Comparison of ENCODE assay signal across 29 cellular contexts in genomic region chr17:35920229-35920628, GRCh38. TPM values are rescaled to one million over a fixed set of nuclear protein-coding genes. Genes with fewer than 3 reads are reported as not detected.
DNase-seq lines count a peak whose midpoint lies in the region; ATAC-seq, FAIRE-seq and TF ChIP-seq lines count a peak whose summit lies in the region.
"Had no signal": no experiment of that assay in that cellular context is flagged by ENCODE, and none has a peak within 500 bp of the region (broad histone marks: within the 10 kb centered on the region; RNA-seq: fewer than 3 reads in every experiment).

No MANE protein-coding gene starts in this region.

- H3K9me1 ChIP-seq in K562 (ENCODE audit: control insufficient read depth, insufficient read depth, low read length) = no peaks in the 10 kb centered on the region

- peak overlapping the region; percentile 88 for H3K27ac ChIP-seq in VCaP
- no peak overlapping the region; the same call in 2 of the 3 replicates for H3K27ac ChIP-seq in K562 (ENCODE audit: extremely low read depth, low read depth, low read length)
- H3K27ac ChIP-seq: A549, GM23248, RWPE1 had no signal

- DNase-seq in activated CD4-positive, alpha-beta memory T cell treated with anti-CD3 and anti-CD28 coated beads, Interleukin-2, amount 10 ng/mL, durations not matched to agents 7 days and 5 days = no peak
- DNase-seq in activated CD4-positive, alpha-beta memory T cell treated with anti-CD3 and anti-CD28 coated beads for 36 hours = no peak
- peak; percentile 64 for DNase-seq in OCI-M1 (lab: John Stamatoyannopoulos, UW)
- no peak for DNase-seq in K562 (ENCODE audit: extremely low read depth in 1 of 4, low spot score in 3 of 4)
- no peak for DNase-seq in AG20443 (ENCODE audit: low spot score)
- DNase-seq: C1 segment of cervical spinal cord; CD4-positive, alpha-beta memory T cell; COR-L47; GM23248; H9; Kasumi-1; NCI-H1092 treated with DMSO at 0.1 percent for 48 hours; NCI-H1436; NCI-H187; NCI-H2081 treated with DMSO at 0.1 percent for 48 hours; NCI-H2171; NCI-H226; NCI-H510A; NCI-H69; SHP77 had no signal

- CTCF ChIA-PET in activated CD4-positive, alpha-beta memory T cell treated with anti-CD3 and anti-CD28 coated beads, Interleukin-2, amount 10 ng/mL, durations not matched to agents 7 days and 5 days (lab: Charles Lee) = interaction anchor here (0.7 kb wide), 1 partner anchor 343 kb away, joined by 3 read pairs; no protein-coding TSS in a partner anchor
- CTCF ChIA-PET in activated CD4-positive, alpha-beta memory T cell treated with anti-CD3 and anti-CD28 coated beads for 36 hours (lab: Charles Lee) = interaction anchor here (2.0 kb wide), 1 partner anchor 71 kb away, joined by 6 read pairs; no protein-coding TSS in a partner anchor
- CTCF ChIA-PET in K562 (lab: Yijun Ruan, JAX; ENCODE audit: low intra/inter-chr PET ratio) = no interaction called here

- no peak for FAIRE-seq in K562 (lab: Jason Lieb, UNC)
- FAIRE-seq: A549, G401.6, HepG2 had no signal

- no peaks in the 10 kb centered on the region for H4K20me1 ChIP-seq in K562 (replicated peaks; ENCODE audit: control insufficient read depth, insufficient read depth, low read length)

- ATAC-seq in K562 = no peak; the same call in 2 of the 3 replicates
- ATAC-seq in HG03354 (IDR thresholded peaks at IDR 0.05; ENCODE audit: poor library complexity, severe bottlenecking, unreplicated experiment) = no peak
- ATAC-seq: A549, HepG2, Panc1 had no signal

- peaks cover 4% of the 10 kb centered on the region; the same call in 1 of the 3 replicates for H3K36me3 ChIP-seq in K562 (ENCODE audit: control insufficient read depth, insufficient read depth, low read length)

- no peak overlapping the region for H3K4me3 Mint-ChIP-seq in activated CD4-positive, alpha-beta memory T cell treated with anti-CD3 and anti-CD28 coated beads, Interleukin-2, amount 10 ng/mL, durations not matched to agents 7 days and 5 days
- no peak overlapping the region for H3K4me3 Mint-ChIP-seq in activated CD4-positive, alpha-beta memory T cell treated with anti-CD3 and anti-CD28 coated beads for 36 hours
- H3K4me3 Mint-ChIP-seq: CD4-positive, alpha-beta memory T cell; H9 had no signal

- no peak for TF ChIP-seq RAD21 in K562 (CRISPR knock-in tag; conservative IDR thresholded peaks at IDR 0.05 in 1 of 2, IDR thresholded peaks at IDR 0.05 in 1 of 2)

- peak overlapping the region; percentile 42 for H3K27ac Mint-ChIP-seq in activated CD4-positive, alpha-beta memory T cell treated with anti-CD3 and anti-CD28 coated beads, Interleukin-2, amount 10 ng/mL, durations not matched to agents 7 days and 5 days
- no peak overlapping the region for H3K27ac Mint-ChIP-seq in activated CD4-positive, alpha-beta memory T cell treated with anti-CD3 and anti-CD28 coated beads for 36 hours
- H3K27ac Mint-ChIP-seq: H9 had no signal

- H3K4me2 ChIP-seq in K562 (ENCODE audit: insufficient read depth, low read length) = no peak overlapping the region
- H3K4me2 ChIP-seq: A549 had no signal

- no peaks in the 10 kb centered on the region for H3K79me2 ChIP-seq in K562 (ENCODE audit: control insufficient read depth, insufficient read depth, low read length)

- POLR2A ChIA-PET in activated CD4-positive, alpha-beta memory T cell treated with anti-CD3 and anti-CD28 coated beads, Interleukin-2, amount 10 ng/mL, durations not matched to agents 7 days and 5 days (lab: Charles Lee) = interaction anchor here (1.6 to 1.9 kb wide), 2 partner anchors 40 to 44 kb away, joined by 5 read pairs; partner anchors contain the start of gene CCL5
- POLR2A ChIA-PET in activated CD4-positive, alpha-beta memory T cell treated with anti-CD3 and anti-CD28 coated beads for 36 hours (lab: Charles Lee) = no interaction called here
- POLR2A ChIA-PET in K562 (lab: Yijun Ruan, JAX) = interaction anchor here (1.9 kb wide), 1 partner anchor 10 kb away, joined by 6 read pairs; no protein-coding TSS in a partner anchor

- H3K4me1 Mint-ChIP-seq in activated CD4-positive, alpha-beta memory T cell treated with anti-CD3 and anti-CD28 coated beads, Interleukin-2, amount 10 ng/mL, durations not matched to agents 7 days and 5 days = peaks cover 41% of the 10 kb centered on the region
- peaks cover 7% of the 10 kb centered on the region for H3K4me1 Mint-ChIP-seq in activated CD4-positive, alpha-beta memory T cell treated with anti-CD3 and anti-CD28 coated beads for 36 hours (ENCODE audit: low read depth)

- no peaks in the 10 kb centered on the region for H3K27me3 ChIP-seq in K562 (ENCODE audit: control insufficient read depth in 2 of 2, insufficient read depth in 2 of 2, low read length in 2 of 2)

- no peak for TF ChIP-seq EP300 in K562 (IDR thresholded peaks at IDR 0.05; ENCODE audit: low read length)

- no peak for TF ChIP-seq POLR2A in K562 (conservative IDR thresholded peaks at IDR 0.05)

- H3K27me3 Mint-ChIP-seq in activated CD4-positive, alpha-beta memory T cell treated with anti-CD3 and anti-CD28 coated beads, Interleukin-2, amount 10 ng/mL, durations not matched to agents 7 days and 5 days = no peaks in the 10 kb centered on the region
- H3K27me3 Mint-ChIP-seq in activated CD4-positive, alpha-beta memory T cell treated with anti-CD3 and anti-CD28 coated beads for 36 hours = no peaks in the 10 kb centered on the region
- H3K27me3 Mint-ChIP-seq: CD4-positive, alpha-beta memory T cell had no signal

- peaks cover 69% of the 10 kb centered on the region for H3K36me3 Mint-ChIP-seq in activated CD4-positive, alpha-beta memory T cell treated with anti-CD3 and anti-CD28 coated beads, Interleukin-2, amount 10 ng/mL, durations not matched to agents 7 days and 5 days (ENCODE audit: low read depth)
- no peaks in the 10 kb centered on the region for H3K36me3 Mint-ChIP-seq in activated CD4-positive, alpha-beta memory T cell treated with anti-CD3 and anti-CD28 coated beads for 36 hours
- H3K36me3 Mint-ChIP-seq: CD4-positive, alpha-beta memory T cell had no signal

- intact Hi-C loops in activated CD4-positive, alpha-beta memory T cell treated with anti-CD3 and anti-CD28 coated beads for 36 hours (cut with micrococcal nuclease) = no loop called here
- intact Hi-C loops in K562 (cut with micrococcal nuclease) = no loop called here

- no peaks in the 10 kb centered on the region for H3K9me3 ChIP-seq in K562 (replicated peaks; ENCODE audit: control insufficient read depth, insufficient read depth, low read depth, low read length)
- H3K9me3 ChIP-seq: A549 had no signal

- peaks cover 2% of the 10 kb centered on the region for H3K9me3 Mint-ChIP-seq in activated CD4-positive, alpha-beta memory T cell treated with anti-CD3 and anti-CD28 coated beads, Interleukin-2, amount 10 ng/mL, durations not matched to agents 7 days and 5 days
- no peaks in the 10 kb centered on the region for H3K9me3 Mint-ChIP-seq in activated CD4-positive, alpha-beta memory T cell treated with anti-CD3 and anti-CD28 coated beads for 36 hours
- H3K9me3 Mint-ChIP-seq: CD4-positive, alpha-beta memory T cell had no signal

- WGBS in K562 (ENCODE audit: insufficient coverage, low coverage, missing lambda C conversion rate) = 0% methylated on average over 1 of the region's 1 CpG

- peak overlapping the region in 1 of 2 experiments; percentile 23; a peak in 1 of 4 replicates for H3K9ac ChIP-seq in K562 (ENCODE audit: insufficient read depth in 1 of 2, low read depth in 2 of 2, low read length in 2 of 2)
- H3K9ac ChIP-seq: GM23248 had no signal

- in situ Hi-C loops in K562 (cut with MboI) = no loop called here

- TF ChIP-seq CTCF in VCaP (conservative IDR thresholded peaks at IDR 0.05) (no peak), K562 (IDR thresholded peaks at IDR 0.05 in 2 of 3, conservative IDR thresholded peaks at IDR 0.05 in 1 of 3; ENCODE audit: insufficient read depth in 2 of 3, low read depth in 1 of 3, low read length in 3 of 3) (no peak)

- no peak overlapping the region for H3K4me3 ChIP-seq in K562
- H3K4me3 ChIP-seq: A549, GM23248 had no signal

- H3K4me1 ChIP-seq in K562 (replicated peaks in 1 of 2; ENCODE audit: control insufficient read depth in 2 of 2, insufficient read depth in 2 of 2, low read length in 2 of 2) = peaks cover 22 to 41% of the 10 kb centered on the region in 2 experiments
- H3K4me1 ChIP-seq: A549 had no signal

- no TSS peak for BruUV-seq in K562 (replicated peaks; lab: Mats Ljungman, UMichigan)

- peak overlapping the region; percentile 75; the same call in 1 of the 2 replicates for H2AFZ ChIP-seq in K562 (ENCODE audit: low read depth, low read length)
- H2AFZ ChIP-seq: GM23248 had no signal

RNA-seq across cellular contexts. Expression of gene RDM1, which starts 10.3 kb away (rescaled TPM):
- total RNA-seq in activated CD4-positive, alpha-beta memory T cell treated with anti-CD3 and anti-CD28 coated beads, Interleukin-2, amount 10 ng/mL, durations not matched to agents 7 days and 5 days = 10 to 100 TPM; 14.4 to 16.9 TPM
- 10 to 100 TPM; 10.4 to 10.6 TPM for total RNA-seq in activated CD4-positive, alpha-beta memory T cell treated with anti-CD3 and anti-CD28 coated beads for 36 hours
- total RNA-seq in K562 (2011; cell fraction: chromatin; rRNA removed; ENCODE audit: low replicate concordance) = 9.4 and 10.6 TPM in 2 replicates
- total RNA-seq in K562 (2011; cell fraction: nucleolus; rRNA removed) = 5.8 and 9.9 TPM in 2 replicates
- 9.5 and 10.0 TPM in 2 replicates for total RNA-seq in K562 (2011; cell fraction: nucleoplasm; rRNA removed)
- total RNA-seq in K562 (2014; rRNA removed) (2.5 and 3.9 TPM in 2 replicates), K562 (2014; rRNA removed; fragmentation: Illumina TruSeq; extraction: Trizol) (4.8 and 5.6 TPM in 2 replicates), K562 (2015; rRNA removed; fragmentation: Illumina TruSeq; extraction: Trizol) (2.9 and 3.0 TPM in 2 replicates), K562 (2021) (5.0 and 5.7 TPM in 2 replicates)
- polyA plus RNA-seq in K562 (2011; rRNA removed) (8.3 and 9.6 TPM in 2 replicates), K562 (2014; fragmentation: Illumina TruSeq; extraction: Trizol) (5.4 and 7.0 TPM in 2 replicates), K562 (2014; fragmentation: Nextera tagmentation; extraction: Ambion mirVana) (10 to 100 TPM in 1 of 2 experiments, 1 to 10 TPM in 1; 8.5 to 11.2 TPM), K562 (2014; rRNA removed) (6.1 and 6.5 TPM in 2 replicates)
- polyA plus RNA-seq in K562 (2011; cell fraction: cytosol; rRNA removed) = 5.7 and 6.5 TPM in 2 replicates
- polyA plus RNA-seq in K562 (2011; cell fraction: nucleus; rRNA removed) = 19.5 and 20.6 TPM in 2 replicates
- 7.0 and 12.5 TPM in 2 replicates for polyA plus RNA-seq in K562 (2012)
- polyA minus RNA-seq in K562 (2011; rRNA and poly(A)+ RNA removed) = 4.0 TPM in 2 replicates
- 2.5 and 3.3 TPM in 2 replicates for polyA minus RNA-seq in K562 (2011; cell fraction: cytosol; rRNA and poly(A)+ RNA removed)
- 3.3 and 3.9 TPM in 2 replicates for polyA minus RNA-seq in K562 (2011; cell fraction: nucleus; rRNA and poly(A)+ RNA removed)
- total RNA-seq: GM23248 had no signal
- polyA plus RNA-seq: GM23248 had no signal

RNA-seq across cellular contexts. Expression of gene LYZL6, which starts 23.3 kb away (rescaled TPM):
- total RNA-seq in activated CD4-positive, alpha-beta memory T cell treated with anti-CD3 and anti-CD28 coated beads, Interleukin-2, amount 10 ng/mL, durations not matched to agents 7 days and 5 days = not detected
- total RNA-seq in activated CD4-positive, alpha-beta memory T cell treated with anti-CD3 and anti-CD28 coated beads for 36 hours = not detected
- total RNA-seq in K562 (2011; cell fraction: chromatin; rRNA removed; ENCODE audit: low replicate concordance) = not detected in 2 replicates
- total RNA-seq in K562 (2011; cell fraction: nucleolus; rRNA removed) = not detected in 2 replicates
- total RNA-seq in K562 (2011; cell fraction: nucleoplasm; rRNA removed) = not detected in 2 replicates
- not detected in 2 replicates for total RNA-seq in K562 (2014; rRNA removed)
- total RNA-seq in K562 (2014; rRNA removed; fragmentation: Illumina TruSeq; extraction: Trizol) = not detected in 2 replicates
- total RNA-seq in K562 (2015; rRNA removed; fragmentation: Illumina TruSeq; extraction: Trizol) = not detected in 2 replicates
- total RNA-seq in K562 (2021) = not detected in 2 replicates
- not detected in 2 replicates for polyA plus RNA-seq in K562 (2011; rRNA removed)
- polyA plus RNA-seq in K562 (2011; cell fraction: cytosol; rRNA removed) = not detected in 2 replicates
- not detected in 2 replicates for polyA plus RNA-seq in K562 (2011; cell fraction: nucleus; rRNA removed)
- polyA plus RNA-seq in K562 (2012) = not detected in 2 replicates
- not detected in 2 replicates for polyA plus RNA-seq in K562 (2014; fragmentation: Illumina TruSeq; extraction: Trizol)
- not detected for polyA plus RNA-seq in K562 (2014; fragmentation: Nextera tagmentation; extraction: Ambion mirVana)
- not detected in 2 replicates for polyA plus RNA-seq in K562 (2014; rRNA removed)
- polyA minus RNA-seq in K562 (2011; rRNA and poly(A)+ RNA removed) = not detected in 2 replicates
- not detected in 2 replicates for polyA minus RNA-seq in K562 (2011; cell fraction: cytosol; rRNA and poly(A)+ RNA removed)
- not detected in 2 replicates for polyA minus RNA-seq in K562 (2011; cell fraction: nucleus; rRNA and poly(A)+ RNA removed)
- total RNA-seq: CD4-positive, alpha-beta memory T cell; GM23248; H9; HepG2; HT1080; M059J had no signal
- polyA plus RNA-seq: A549; CD4-positive, alpha-beta memory T cell; GM23248; HepG2 had no signal

RNA-seq across cellular contexts. Expression of gene CCL5, which starts 40.1 kb away (rescaled TPM):
- 100 to 1,000 TPM; 482 to 491 TPM for total RNA-seq in activated CD4-positive, alpha-beta memory T cell treated with anti-CD3 and anti-CD28 coated beads, Interleukin-2, amount 10 ng/mL, durations not matched to agents 7 days and 5 days
- total RNA-seq in activated CD4-positive, alpha-beta memory T cell treated with anti-CD3 and anti-CD28 coated beads for 36 hours = 100 to 1,000 TPM; 120 to 133 TPM
- total RNA-seq in K562 (2011; cell fraction: chromatin; rRNA removed; ENCODE audit: low replicate concordance) = 0.37 TPM in 1 of 2 replicates, not detected in the other
- total RNA-seq in K562 (2011; cell fraction: nucleolus; rRNA removed) = not detected in 2 replicates
- total RNA-seq in K562 (2011; cell fraction: nucleoplasm; rRNA removed) = 0.29 TPM in 1 of 2 replicates, not detected in the other
- 0.08 and 0.18 TPM in 2 replicates for total RNA-seq in K562 (2014; rRNA removed)
- 0.16 TPM in 1 of 2 replicates, not detected in the other for total RNA-seq in K562 (2014; rRNA removed; fragmentation: Illumina TruSeq; extraction: Trizol)
- 0.18 and 0.23 TPM in 2 replicates for total RNA-seq in K562 (2015; rRNA removed; fragmentation: Illumina TruSeq; extraction: Trizol)
- 0.56 and 0.58 TPM in 2 replicates for total RNA-seq in K562 (2021)
- 0.08 and 0.53 TPM in 2 replicates for polyA plus RNA-seq in K562 (2011; rRNA removed)
- 0.72 TPM in 1 of 2 replicates, not detected in the other for polyA plus RNA-seq in K562 (2011; cell fraction: cytosol; rRNA removed)
- not detected in 2 replicates for polyA plus RNA-seq in K562 (2011; cell fraction: nucleus; rRNA removed)
- polyA plus RNA-seq in K562 (2012) = 0.30 and 0.65 TPM in 2 replicates
- polyA plus RNA-seq in K562 (2014; fragmentation: Illumina TruSeq; extraction: Trizol) = 0.43 TPM in 2 replicates
- under 1 TPM; 0.46 to 0.59 TPM for polyA plus RNA-seq in K562 (2014; fragmentation: Nextera tagmentation; extraction: Ambion mirVana)
- polyA plus RNA-seq in K562 (2014; rRNA removed) = 0.30 and 0.49 TPM in 2 replicates
- not detected in 2 replicates for polyA minus RNA-seq in K562 (2011; rRNA and poly(A)+ RNA removed)
- 0.86 TPM in 1 of 2 replicates, not detected in the other for polyA minus RNA-seq in K562 (2011; cell fraction: cytosol; rRNA and poly(A)+ RNA removed)
- polyA minus RNA-seq in K562 (2011; cell fraction: nucleus; rRNA and poly(A)+ RNA removed) = not detected in 2 replicates
- total RNA-seq: GM23248, H9, HT1080 had no signal
- polyA plus RNA-seq: GM23248 had no signal

RNA-seq across cellular contexts. Expression of gene HEATR9, which starts 51.5 kb away (rescaled TPM):
- 1 to 10 TPM; 2.3 to 3.1 TPM for total RNA-seq in activated CD4-positive, alpha-beta memory T cell treated with anti-CD3 and anti-CD28 coated beads, Interleukin-2, amount 10 ng/mL, durations not matched to agents 7 days and 5 days
- total RNA-seq in activated CD4-positive, alpha-beta memory T cell treated with anti-CD3 and anti-CD28 coated beads for 36 hours = under 1 TPM; 0.24 to 0.27 TPM
- not detected in 2 replicates for total RNA-seq in K562 (2011; cell fraction: chromatin; rRNA removed; ENCODE audit: low replicate concordance)
- total RNA-seq in K562 (2011; cell fraction: nucleolus; rRNA removed) = not detected in 2 replicates
- total RNA-seq in K562 (2011; cell fraction: nucleoplasm; rRNA removed) = not detected in 2 replicates
- not detected in 2 replicates for total RNA-seq in K562 (2014; rRNA removed)
- total RNA-seq in K562 (2014; rRNA removed; fragmentation: Illumina TruSeq; extraction: Trizol) = not detected in 2 replicates
- not detected in 2 replicates for total RNA-seq in K562 (2015; rRNA removed; fragmentation: Illumina TruSeq; extraction: Trizol)
- total RNA-seq in K562 (2021) = not detected in 2 replicates
- polyA plus RNA-seq in K562 (2011; rRNA removed) = not detected in 2 replicates
- not detected in 2 replicates for polyA plus RNA-seq in K562 (2011; cell fraction: cytosol; rRNA removed)
- not detected in 2 replicates for polyA plus RNA-seq in K562 (2011; cell fraction: nucleus; rRNA removed)
- polyA plus RNA-seq in K562 (2012) = not detected in 2 replicates
- not detected in 2 replicates for polyA plus RNA-seq in K562 (2014; fragmentation: Illumina TruSeq; extraction: Trizol)
- polyA plus RNA-seq in K562 (2014; fragmentation: Nextera tagmentation; extraction: Ambion mirVana) = not detected
- not detected in 2 replicates for polyA plus RNA-seq in K562 (2014; rRNA removed)
- polyA minus RNA-seq in K562 (2011; rRNA and poly(A)+ RNA removed) = not detected in 2 replicates
- polyA minus RNA-seq in K562 (2011; cell fraction: cytosol; rRNA and poly(A)+ RNA removed) = not detected in 2 replicates
- polyA minus RNA-seq in K562 (2011; cell fraction: nucleus; rRNA and poly(A)+ RNA removed) = not detected in 2 replicates
- total RNA-seq: GM23248, H9, HepG2, HT1080, M059J had no signal
- polyA plus RNA-seq: A549; CD4-positive, alpha-beta memory T cell; GM23248; HepG2 had no signal

Comparison
In these comparisons a context has a peak if more than half of its experiments do, and no peak if none do; other contexts are left out.
1. RNA of gene CCL5, which starts 40.1 kb away (total RNA-seq): 482 to 491 TPM in activated CD4-positive, alpha-beta memory T cell treated with anti-CD3 and anti-CD28 coated beads, Interleukin-2, amount 10 ng/mL, durations not matched to agents 7 days and 5 days and 120 to 133 TPM in activated CD4-positive, alpha-beta memory T cell treated with anti-CD3 and anti-CD28 coated beads for 36 hours; 0.08 to 0.58 TPM in K562; every median in the first group is over 10 times any median in the second.